Comparison of ENCODE assay signal across 8 cellular contexts in the genomic region with DNA sequence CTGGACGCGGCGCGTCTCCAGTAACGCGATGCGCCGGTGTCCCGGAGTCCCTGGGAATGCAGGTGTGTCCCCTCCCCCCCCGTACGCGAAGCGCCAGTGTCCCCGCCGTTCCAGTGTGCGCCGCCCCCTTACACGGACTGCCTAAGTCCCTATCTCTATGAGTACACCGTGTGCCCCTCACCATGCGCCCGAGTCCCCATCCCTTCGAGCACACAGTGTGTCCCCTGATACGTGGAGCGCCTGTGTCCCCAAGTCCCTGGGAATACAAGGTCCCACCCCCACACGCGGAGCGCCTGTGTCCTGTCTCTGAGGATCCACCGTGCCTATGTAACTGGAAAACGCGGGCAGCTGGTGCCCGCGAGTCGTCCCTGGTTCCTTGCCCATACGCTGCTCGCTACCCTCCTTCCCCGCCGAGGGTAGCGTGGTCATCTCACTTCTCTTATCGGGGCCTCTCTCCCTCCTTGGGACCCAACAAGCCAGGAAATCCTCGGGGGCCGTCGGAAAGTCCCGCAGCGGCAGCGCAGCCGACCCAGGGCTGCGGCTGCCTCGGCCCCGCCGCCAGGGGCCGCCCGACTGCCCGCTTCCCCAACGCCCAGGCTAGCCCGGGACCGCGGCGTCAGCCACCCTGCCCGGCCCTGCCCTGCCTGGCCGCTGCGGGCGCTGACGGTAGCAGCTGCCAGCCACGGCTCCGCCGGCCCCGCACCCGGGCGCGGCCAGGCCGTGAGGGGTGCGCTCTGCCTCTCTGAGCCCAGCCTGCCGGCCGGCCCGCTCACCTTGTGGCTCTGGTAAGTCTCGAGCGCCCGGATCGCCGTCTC. TPM values are rescaled to one million over a fixed set of nuclear protein-coding genes. Genes with fewer than 3 reads are reported as not detected.
A peak's percentile ranks its signal among the peaks of the same experiment; 100 is the strongest.
DNase-seq lines count a peak whose midpoint lies in the region; ATAC-seq and TF ChIP-seq lines count a peak whose summit lies in the region.

No MANE protein-coding gene starts in this region.

- no peaks in the 10 kb centered on the region for H3K9me3 Mint-ChIP-seq in activated naive CD8-positive, alpha-beta T cell treated with anti-CD3 and anti-CD28 coated beads for 36 hours

- H3K36me3 ChIP-seq in HUES48 (ENCODE audit: control insufficient read depth, insufficient read depth, low read length) (no peaks in the 10 kb centered on the region), ovary (no peaks in the 10 kb centered on the region), thymus (ENCODE audit: control insufficient read depth, insufficient read depth) (no peaks in the 10 kb centered on the region)

- no peak for TF ChIP-seq EP300 in ovary (IDR thresholded peaks at IDR 0.05)

- intact Hi-C loops in Right ventricle myocardium inferior (cut with DNase I) (loop anchor here (1.0 to 10.0 kb wide), 5 partner anchors 64 to 375 kb away; partner anchors contain the start of gene RFESD), ovary (cut with DNase I) (loop anchor here in 3 of 4 donors (2.0 to 5.0 kb wide), 2 partner anchors 102 to 104 kb away; no protein-coding TSS in a partner anchor)

- peaks cover 64% of the 10 kb centered on the region for H3K4me1 ChIP-seq in HUES48 (ENCODE audit: control insufficient read depth, insufficient read depth, low read length)
- H3K4me1 ChIP-seq in ovary (ENCODE audit: insufficient read depth) = peaks cover 13% of the 10 kb centered on the region
- peaks cover 6% of the 10 kb centered on the region for H3K4me1 ChIP-seq in thymus (ENCODE audit: control insufficient read depth, insufficient read depth, low read length)

- ATAC-seq in GM21390 (IDR thresholded peaks at IDR 0.05; ENCODE audit: unreplicated experiment) (peak; percentile 52), SK-N-SH treated with all-trans-retinoic acid at 6 μM for 48 hours (peak; percentile 74), Right ventricle myocardium inferior (peak; percentile 80)

- peak overlapping the region; percentile 93 for H3K27ac Mint-ChIP-seq in activated naive CD8-positive, alpha-beta T cell treated with anti-CD3 and anti-CD28 coated beads for 36 hours

- WGBS in ovary, 3 donors = 0 to 1% (median 0%) methylated on average over 24 to 80 of the region's 80 CpGs
- WGBS in thymus = under 1% methylated on average over 80 of the region's 80 CpGs

- peaks cover 19% of the 10 kb centered on the region for H3K36me3 Mint-ChIP-seq in activated naive CD8-positive, alpha-beta T cell treated with anti-CD3 and anti-CD28 coated beads for 36 hours

- H3K9me3 ChIP-seq in HUES48 (ENCODE audit: control insufficient read depth, insufficient read depth, low read length) (no peaks in the 10 kb centered on the region), ovary (no peaks in the 10 kb centered on the region), thymus (ENCODE audit: control insufficient read depth) (no peaks in the 10 kb centered on the region)

- peaks cover 41% of the 10 kb centered on the region for H3K4me1 Mint-ChIP-seq in activated naive CD8-positive, alpha-beta T cell treated with anti-CD3 and anti-CD28 coated beads for 36 hours

- peak overlapping the region; percentile 92 for H3K9ac ChIP-seq in HUES48 (ENCODE audit: low read depth, low read length)

- H3K27me3 ChIP-seq in HUES48 (ENCODE audit: control insufficient read depth, insufficient read depth, low read length) = peaks cover 10% of the 10 kb centered on the region
- H3K27me3 ChIP-seq in ovary = no peaks in the 10 kb centered on the region
- H3K27me3 ChIP-seq in thymus (ENCODE audit: control insufficient read depth, insufficient read depth) = peaks cover 17% of the 10 kb centered on the region

- no peak for TF ChIP-seq POLR2A in ovary (IDR thresholded peaks at IDR 0.05)

- peak; percentile 33 to 84 (median 81) for TF ChIP-seq CTCF in ovary (IDR thresholded peaks at IDR 0.05)

- H3K27ac ChIP-seq in HUES48 (ENCODE audit: low read depth, low read length) (peak overlapping the region; percentile 84), ovary (peak overlapping the region; percentile 94 to 97), thymus (ENCODE audit: low read depth) (peak overlapping the region; percentile 86)

- DNase-seq in DMS53 treated with DMSO at 0.1 percent for 48 hours (lab: John Stamatoyannopoulos, UW; ENCODE audit: unreplicated experiment) (peak; percentile 78), Right ventricle myocardium inferior (ENCODE audit: missing footprints) (peak; percentile 93), ovary (peak; percentile 64 to 85 (median 78))
- DNase-seq in activated naive CD8-positive, alpha-beta T cell treated with anti-CD3 and anti-CD28 coated beads for 36 hours = peak; percentile 86

- H3K27me3 Mint-ChIP-seq in activated naive CD8-positive, alpha-beta T cell treated with anti-CD3 and anti-CD28 coated beads for 36 hours = no peaks in the 10 kb centered on the region

- peak overlapping the region; percentile 96 for H3K4me3 Mint-ChIP-seq in activated naive CD8-positive, alpha-beta T cell treated with anti-CD3 and anti-CD28 coated beads for 36 hours

- peak overlapping the region; percentile 76 for H3K4me3 ChIP-seq in HUES48 (ENCODE audit: low read depth, low read length)
- peak overlapping the region; percentile 61 for H3K4me3 ChIP-seq in ovary
- H3K4me3 ChIP-seq in thymus (ENCODE audit: low read length) = peak overlapping the region; percentile 66

TF ChIP-seq in SK-N-SH treated with all-trans-retinoic acid at 6 μM for 48 hours, 23 proteins besides CTCF, POLR2A, EP300 and RAD21:
- TF ChIP-seq, protein P1, sequence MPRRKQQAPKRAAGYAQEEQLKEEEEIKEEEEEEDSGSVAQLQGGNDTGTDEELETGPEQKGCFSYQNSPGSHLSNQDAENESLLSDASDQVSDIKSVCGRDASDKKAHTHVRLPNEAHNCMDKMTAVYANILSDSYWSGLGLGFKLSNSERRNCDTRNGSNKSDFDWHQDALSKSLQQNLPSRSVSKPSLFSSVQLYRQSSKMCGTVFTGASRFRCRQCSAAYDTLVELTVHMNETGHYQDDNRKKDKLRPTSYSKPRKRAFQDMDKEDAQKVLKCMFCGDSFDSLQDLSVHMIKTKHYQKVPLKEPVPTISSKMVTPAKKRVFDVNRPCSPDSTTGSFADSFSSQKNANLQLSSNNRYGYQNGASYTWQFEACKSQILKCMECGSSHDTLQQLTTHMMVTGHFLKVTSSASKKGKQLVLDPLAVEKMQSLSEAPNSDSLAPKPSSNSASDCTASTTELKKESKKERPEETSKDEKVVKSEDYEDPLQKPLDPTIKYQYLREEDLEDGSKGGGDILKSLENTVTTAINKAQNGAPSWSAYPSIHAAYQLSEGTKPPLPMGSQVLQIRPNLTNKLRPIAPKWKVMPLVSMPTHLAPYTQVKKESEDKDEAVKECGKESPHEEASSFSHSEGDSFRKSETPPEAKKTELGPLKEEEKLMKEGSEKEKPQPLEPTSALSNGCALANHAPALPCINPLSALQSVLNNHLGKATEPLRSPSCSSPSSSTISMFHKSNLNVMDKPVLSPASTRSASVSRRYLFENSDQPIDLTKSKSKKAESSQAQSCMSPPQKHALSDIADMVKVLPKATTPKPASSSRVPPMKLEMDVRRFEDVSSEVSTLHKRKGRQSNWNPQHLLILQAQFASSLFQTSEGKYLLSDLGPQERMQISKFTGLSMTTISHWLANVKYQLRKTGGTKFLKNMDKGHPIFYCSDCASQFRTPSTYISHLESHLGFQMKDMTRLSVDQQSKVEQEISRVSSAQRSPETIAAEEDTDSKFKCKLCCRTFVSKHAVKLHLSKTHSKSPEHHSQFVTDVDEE (CRISPR knock-in tag; IDR thresholded peaks at IDR 0.05) = peak; percentile 70; the same call in 1 of the 2 replicates
- TF ChIP-seq ZFP3 (CRISPR knock-in tag; IDR thresholded peaks at IDR 0.05) (peak; percentile 62), TOX (CRISPR knock-in tag; IDR thresholded peaks at IDR 0.05; ENCODE audit: borderline replicate concordance) (no peak)

RNA-seq across cellular contexts. Expression of gene ELL2, which starts 0.6 kb away (rescaled TPM):
- 10 to 100 TPM; 41.9 to 45.6 TPM for total RNA-seq in activated naive CD8-positive, alpha-beta T cell treated with anti-CD3 and anti-CD28 coated beads for 36 hours
- total RNA-seq in Right ventricle myocardium inferior (26.7 TPM), ovary (10 to 100 TPM; 15.8 to 73.2 (median 27.0) TPM)
- polyA plus RNA-seq in ovary (10 to 100 TPM in 1 of 2 donors, 1 to 10 TPM in 1; 7.2 to 10.1 TPM), thymus (22.5 TPM)

Comparison
In these comparisons a context has a peak if more than half of its experiments do, and no peak if none do; other contexts are left out.
1. Peak in every context shown above with its lines: DNase-seq, ATAC-seq, H3K4me3 ChIP-seq and H3K27ac ChIP-seq.